20 cellular contexts compared by ENCODE assay signal in genomic region chr12:110382683-110383082, GRCh38. TPM values are rescaled to one million over a fixed set of nuclear protein-coding genes. Genes with fewer than 3 reads are reported as not detected.
DNase-seq lines count a peak whose midpoint lies in the region; ATAC-seq and TF ChIP-seq lines count a peak whose summit lies in the region.
"Had no signal": no experiment of that assay in that cellular context is flagged by ENCODE, and none has a peak within 500 bp of the region (broad histone marks: within the 10 kb centered on the region; RNA-seq: fewer than 3 reads in every experiment).

No MANE protein-coding gene starts in this region.

- no peaks in the 10 kb centered on the region for H3K27me3 Mint-ChIP-seq in activated CD4-positive, alpha-beta memory T cell treated with anti-CD3 and anti-CD28 coated beads, Interleukin-2, amount 10 ng/mL, durations not matched to agents 7 days and 5 days
- H3K27me3 Mint-ChIP-seq in osteocyte (ENCODE audit: unreplicated experiment): no peaks in the 10 kb centered on the region
- H3K27me3 Mint-ChIP-seq: B cell, IgD-negative memory B cell had no signal

- peaks cover 33% of the 10 kb centered on the region for H3K4me1 Mint-ChIP-seq in activated CD4-positive, alpha-beta memory T cell treated with anti-CD3 and anti-CD28 coated beads, Interleukin-2, amount 10 ng/mL, durations not matched to agents 7 days and 5 days
- peaks cover 12% of the 10 kb centered on the region for H3K4me1 Mint-ChIP-seq in osteocyte (ENCODE audit: unreplicated experiment)

- H3K36me3 Mint-ChIP-seq in activated naive CD4-positive, alpha-beta T cell treated with anti-CD3 and anti-CD28 coated beads, Interleukin-2, amount 50 U/mL, for 72 hours: peaks cover 16 to 21% of the 10 kb centered on the region in 2 donors
- H3K36me3 Mint-ChIP-seq in activated CD4-positive, alpha-beta memory T cell treated with anti-CD3 and anti-CD28 coated beads, Interleukin-2, amount 10 ng/mL, durations not matched to agents 7 days and 5 days (ENCODE audit: low read depth): peaks cover 66% of the 10 kb centered on the region
- H3K36me3 Mint-ChIP-seq in osteocyte (ENCODE audit: unreplicated experiment): peaks cover 50% of the 10 kb centered on the region

- POLR2A ChIA-PET in activated CD4-positive, alpha-beta memory T cell treated with anti-CD3 and anti-CD28 coated beads, Interleukin-2, amount 10 ng/mL, durations not matched to agents 7 days and 5 days (lab: Charles Lee): interaction anchor here (0.9 kb wide), 1 partner anchor 67 kb away, joined by 3 read pairs; the partner anchor contains the start of gene ARPC3

- peak overlapping the region; percentile 68 to 69 for H3K27ac Mint-ChIP-seq in activated naive CD4-positive, alpha-beta T cell treated with anti-CD3 and anti-CD28 coated beads, Interleukin-2, amount 50 U/mL, for 72 hours
- peak overlapping the region; percentile 64 for H3K27ac Mint-ChIP-seq in activated CD4-positive, alpha-beta memory T cell treated with anti-CD3 and anti-CD28 coated beads, Interleukin-2, amount 10 ng/mL, durations not matched to agents 7 days and 5 days
- peak overlapping the region; percentile 38 for H3K27ac Mint-ChIP-seq in osteocyte (ENCODE audit: unreplicated experiment)
- H3K27ac Mint-ChIP-seq: B cell, IgD-negative memory B cell had no signal

- DNase-seq in activated CD4-positive, alpha-beta T cell treated with anti-CD3 and anti-CD28 coated beads for 48 hours: peak; percentile 32
- no peak for DNase-seq in activated CD4-positive, alpha-beta T cell treated with anti-CD3 and anti-CD28 coated beads for 4 hours
- no peak for DNase-seq in activated naive CD4-positive, alpha-beta T cell treated with anti-CD3 and anti-CD28 coated beads, Interleukin-2, amount 50 U/mL, for 72 hours (ENCODE audit: low spot score in 2 of 2)
- DNase-seq in activated naive CD4-positive, alpha-beta T cell treated with anti-CD3 and anti-CD28 coated beads, Interleukin-2, amount 50 U/mL, for 16 hours: no peak
- DNase-seq in activated CD4-positive, alpha-beta memory T cell treated with anti-CD3 and anti-CD28 coated beads, Interleukin-2, amount 10 ng/mL, durations not matched to agents 7 days and 5 days: peak; percentile 22
- DNase-seq in osteocyte (ENCODE audit: extremely low spot score, unreplicated experiment): no peak
- DNase-seq in cerebellar nuclear complex (lab: John Stamatoyannopoulos, UW): no peak
- DNase-seq: Caco-2, GM23248, HCEC 1CT, Kasumi-1, MM.1S, NCI-H1092, NCI-H1436 treated with DMSO at 0.1 percent for 48 hours, NCI-H2029, NCI-H2171, NCI-H526 had no signal

- no peak for ATAC-seq in activated naive CD4-positive, alpha-beta T cell treated with anti-CD3 and anti-CD28 coated beads, Interleukin-2, amount 50 U/mL, for 72 hours
- ATAC-seq in GM19395 (IDR thresholded peaks at IDR 0.05; ENCODE audit: unreplicated experiment): no peak

- no peak for TF ChIP-seq CTCF in osteocyte (IDR thresholded peaks at IDR 0.05)

- CTCF ChIA-PET in activated CD4-positive, alpha-beta memory T cell treated with anti-CD3 and anti-CD28 coated beads, Interleukin-2, amount 10 ng/mL, durations not matched to agents 7 days and 5 days (lab: Charles Lee): no interaction called here

- no peak overlapping the region for H3K4me3 Mint-ChIP-seq in activated CD4-positive, alpha-beta memory T cell treated with anti-CD3 and anti-CD28 coated beads, Interleukin-2, amount 10 ng/mL, durations not matched to agents 7 days and 5 days
- H3K4me3 Mint-ChIP-seq in osteocyte (ENCODE audit: unreplicated experiment): no peak overlapping the region
- H3K4me3 Mint-ChIP-seq: B cell, IgD-negative memory B cell had no signal

- no peaks in the 10 kb centered on the region for H3K9me3 Mint-ChIP-seq in activated naive CD4-positive, alpha-beta T cell treated with anti-CD3 and anti-CD28 coated beads, Interleukin-2, amount 50 U/mL, for 72 hours
- H3K9me3 Mint-ChIP-seq in activated CD4-positive, alpha-beta memory T cell treated with anti-CD3 and anti-CD28 coated beads, Interleukin-2, amount 10 ng/mL, durations not matched to agents 7 days and 5 days: no peaks in the 10 kb centered on the region
- no peaks in the 10 kb centered on the region for H3K9me3 Mint-ChIP-seq in osteocyte (ENCODE audit: unreplicated experiment)
- H3K9me3 Mint-ChIP-seq: IgD-negative memory B cell had no signal

RNA-seq across cellular contexts. Expression of gene ANAPC7, which starts 20.8 kb away (rescaled TPM):
- total RNA-seq in activated naive CD4-positive, alpha-beta T cell treated with anti-CD3 and anti-CD28 coated beads, Interleukin-2, amount 50 U/mL, for 72 hours: 10 to 100 TPM; 63.1 to 64.8 TPM
- total RNA-seq in activated CD4-positive, alpha-beta memory T cell treated with anti-CD3 and anti-CD28 coated beads, Interleukin-2, amount 10 ng/mL, durations not matched to agents 7 days and 5 days: 10 to 100 TPM; 47.2 to 47.3 TPM
- total RNA-seq in osteocyte: 47.9 and 48.8 TPM in 2 replicates

Comparison
In these comparisons a context has a peak if more than half of its experiments do, and no peak if none do; other contexts are left out.
1. DNase-seq: peak in activated CD4-positive, alpha-beta T cell treated with anti-CD3 and anti-CD28 coated beads for 48 hours (single experiment) and activated CD4-positive, alpha-beta memory T cell treated with anti-CD3 and anti-CD28 coated beads, Interleukin-2, amount 10 ng/mL, durations not matched to agents 7 days and 5 days (single experiment); none in activated CD4-positive, alpha-beta T cell treated with anti-CD3 and anti-CD28 coated beads for 4 hours (0 of 2), activated naive CD4-positive, alpha-beta T cell treated with anti-CD3 and anti-CD28 coated beads, Interleukin-2, amount 50 U/mL, for 72 hours (0 of 2), activated naive CD4-positive, alpha-beta T cell treated with anti-CD3 and anti-CD28 coated beads, Interleukin-2, amount 50 U/mL, for 16 hours (single experiment), osteocyte (single experiment) and cerebellar nuclear complex (0 of 2).
2. Peak in every context shown above with its lines, with median percentiles within 50 percentile points of each other: H3K27ac Mint-ChIP-seq.